Comparison of ENCODE assay signal across 17 cellular contexts in genomic region chr6:170034294-170034693, GRCh38.
DNase-seq lines count a peak whose midpoint lies in the region; ATAC-seq and TF ChIP-seq lines count a peak whose summit lies in the region.
"Had no signal": no experiment of that assay in that cellular context is flagged by ENCODE, and none has a peak within 500 bp of the region (broad histone marks: within the 10 kb centered on the region; RNA-seq: fewer than 3 reads in every experiment).

No MANE protein-coding gene starts in this region.

- ATAC-seq in Right ventricle myocardium inferior (peak; percentile 56), left ventricle myocardium superior (peak; percentile 48), psoas muscle (peak; percentile 26 to 60 (median 30)), HG02870 (IDR thresholded peaks at IDR 0.05; ENCODE audit: unreplicated experiment) (no peak), HG03460 (IDR thresholded peaks at IDR 0.05; ENCODE audit: unreplicated experiment) (no peak)
- ATAC-seq: activated CD4-positive, alpha-beta T cell treated with anti-CD3 and anti-CD28 coated beads for 36 hours; foreskin keratinocyte; left lung; SK-N-SH treated with all-trans-retinoic acid at 6 μM for 48 hours had no signal

- intact Hi-C loops in Right ventricle myocardium inferior (cut with DNase I) = no loop called here
- intact Hi-C loops in left ventricle myocardium superior (cut with micrococcal nuclease) = no loop called here
- intact Hi-C loops in psoas muscle (cut with DNase I) = no loop called here

- H3K9me3 ChIP-seq in right atrium auricular region (no peaks in the 10 kb centered on the region), psoas muscle (no peaks in the 10 kb centered on the region)

- H3K4me1 ChIP-seq in right atrium auricular region (peaks cover 0 to 15% of the 10 kb centered on the region in 2 donors), psoas muscle (no peaks in the 10 kb centered on the region)
- H3K4me1 ChIP-seq: foreskin keratinocyte had no signal

- TF ChIP-seq CTCF in right atrium auricular region (IDR thresholded peaks at IDR 0.05) (no peak), psoas muscle (IDR thresholded peaks at IDR 0.05) (no peak)

- WGBS in psoas muscle, 3 donors = 56 to 61% (median 58%) methylated on average over 12 of the region's 12 CpGs

- no peaks in the 10 kb centered on the region for H3K36me3 ChIP-seq in right atrium auricular region
- no peaks in the 10 kb centered on the region for H3K36me3 ChIP-seq in psoas muscle (ENCODE audit: insufficient read depth in 1 of 2, low read depth in 1 of 2)
- H3K36me3 ChIP-seq: left lung had no signal

- no peak overlapping the region for H3K4me3 ChIP-seq in right atrium auricular region
- H3K4me3 ChIP-seq in psoas muscle = no peak overlapping the region
- H3K4me3 ChIP-seq: left lung, PC-9, skin epidermis had no signal

- DNase-seq in Right ventricle myocardium inferior (ENCODE audit: missing footprints) = no peak
- DNase-seq in right atrium auricular region (ENCODE audit: low spot score) = no peak
- DNase-seq in left ventricle myocardium superior = peak; percentile 65
- no peak for DNase-seq in psoas muscle
- DNase-seq in NCI-H82 treated with DMSO at 0.1 percent for 48 hours (lab: John Stamatoyannopoulos, UW; ENCODE audit: unreplicated experiment) = no peak
- no peak for DNase-seq in EL
- DNase-seq: activated CD4-positive, alpha-beta T cell treated with anti-CD3 and anti-CD28 coated beads for 36 hours; DND-41; foreskin keratinocyte; NCI-H1417 treated with DMSO at 0.1 percent for 48 hours; NCI-H82; PC-9 had no signal

- no peaks in the 10 kb centered on the region for H3K27me3 ChIP-seq in right atrium auricular region
- H3K27me3 ChIP-seq in psoas muscle (ENCODE audit: insufficient read depth in 3 of 3, low read length in 2 of 3) = no peaks in the 10 kb centered on the region
- H3K27me3 ChIP-seq: foreskin keratinocyte, left lung had no signal

- H3K27ac ChIP-seq in right atrium auricular region (no peak overlapping the region), psoas muscle (no peak overlapping the region)
- H3K27ac ChIP-seq: foreskin keratinocyte, left lung, PC-9, skin epidermis had no signal

Comparison
In these comparisons a context has a peak if more than half of its experiments do, and no peak if none do; other contexts are left out.
1. ATAC-seq: peak in Right ventricle myocardium inferior (single experiment), left ventricle myocardium superior (single experiment) and psoas muscle (4 of 4); none in HG02870 (single experiment) and HG03460 (single experiment).